Comparison of ENCODE assay signal across 8 cellular contexts in the genomic region with DNA sequence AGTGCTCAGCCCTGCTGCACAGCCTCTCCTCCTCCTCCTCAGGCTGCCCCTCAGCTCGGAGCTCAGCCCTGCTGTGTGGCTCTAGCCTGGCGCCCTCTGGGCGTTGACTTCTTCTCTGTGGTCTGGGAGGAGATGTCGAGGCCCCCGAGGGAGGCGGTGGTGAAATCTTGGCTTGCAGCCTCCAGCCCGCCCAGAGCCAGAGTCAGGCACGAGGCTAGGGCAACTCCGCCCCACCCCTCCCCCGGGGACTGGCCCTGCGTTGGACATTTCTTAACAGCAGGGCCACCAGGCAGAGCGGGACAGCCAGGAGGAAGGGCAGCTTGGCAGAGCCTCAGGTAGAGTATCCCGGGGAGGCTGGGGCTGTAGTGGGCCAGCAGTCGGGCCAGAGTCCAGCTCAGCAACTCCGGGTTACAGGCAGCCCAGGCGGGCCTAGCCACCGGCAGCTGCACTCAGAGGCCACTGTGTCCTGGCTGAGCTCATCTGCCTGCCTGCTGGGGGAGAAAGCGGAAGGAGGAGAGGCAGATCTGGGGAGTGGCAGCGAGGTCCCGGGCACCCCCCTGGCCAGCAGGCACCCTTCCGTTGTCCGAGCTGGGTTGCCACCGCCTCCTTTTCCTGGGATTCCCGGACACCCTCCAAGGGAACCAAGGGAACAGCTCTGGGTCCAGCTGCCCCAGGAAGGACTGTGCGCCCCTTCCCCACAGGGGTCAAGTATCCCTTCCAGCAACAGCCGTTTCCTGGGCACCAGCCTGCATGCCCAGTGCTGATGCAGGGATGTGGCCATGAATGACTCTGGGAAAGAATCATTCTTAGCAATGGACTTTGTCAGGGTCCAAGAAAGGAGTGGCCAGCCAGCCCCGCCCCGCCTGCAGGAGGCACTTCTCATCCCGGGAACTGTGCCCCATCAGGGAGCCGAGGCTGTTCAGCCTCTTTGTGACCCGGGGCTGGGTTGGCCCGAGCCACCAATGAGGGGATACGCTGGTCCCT. TPM values are rescaled to one million over a fixed set of nuclear protein-coding genes. Genes with fewer than 3 reads are reported as not detected.
A peak's percentile ranks its signal among the peaks of the same experiment; 100 is the strongest.
DNase-seq lines count a peak whose midpoint lies in the region; ATAC-seq, FAIRE-seq and TF ChIP-seq lines count a peak whose summit lies in the region.

A gene with protein sequence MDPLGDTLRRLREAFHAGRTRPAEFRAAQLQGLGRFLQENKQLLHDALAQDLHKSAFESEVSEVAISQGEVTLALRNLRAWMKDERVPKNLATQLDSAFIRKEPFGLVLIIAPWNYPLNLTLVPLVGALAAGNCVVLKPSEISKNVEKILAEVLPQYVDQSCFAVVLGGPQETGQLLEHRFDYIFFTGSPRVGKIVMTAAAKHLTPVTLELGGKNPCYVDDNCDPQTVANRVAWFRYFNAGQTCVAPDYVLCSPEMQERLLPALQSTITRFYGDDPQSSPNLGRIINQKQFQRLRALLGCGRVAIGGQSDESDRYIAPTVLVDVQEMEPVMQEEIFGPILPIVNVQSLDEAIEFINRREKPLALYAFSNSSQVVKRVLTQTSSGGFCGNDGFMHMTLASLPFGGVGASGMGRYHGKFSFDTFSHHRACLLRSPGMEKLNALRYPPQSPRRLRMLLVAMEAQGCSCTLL (plus strand): TSS at position 270 of the 984 bp plus-strand sequence. CDS start 4,971 bp downstream, outside the sequence.

- H3K9me3 ChIP-seq in Peyer's patch (no peaks in the 10 kb centered on the region), right lobe of liver (no peaks in the 10 kb centered on the region), stomach (no peaks in the 10 kb centered on the region)

- 0% methylated on average over 2 of the region's 33 CpGs for WGBS in right lobe of liver (ENCODE audit: insufficient coverage, low coverage, low lambda C conversion rate, missing lambda C conversion rate)
- WGBS in stomach, 5 donors = 8 to 17% (median 15%) methylated on average over 12 to 33 of the region's 33 CpGs

- no peak for TF ChIP-seq POLR2A in GM12892 (IDR thresholded peaks at IDR 0.05; ENCODE audit: low read depth, low read length)
- TF ChIP-seq POLR2A in Peyer's patch (IDR thresholded peaks at IDR 0.05) = peak; percentile 63 to 80
- peak; percentile 83 for TF ChIP-seq POLR2A in right lobe of liver (IDR thresholded peaks at IDR 0.05)
- TF ChIP-seq POLR2A in stomach (IDR thresholded peaks at IDR 0.05) = no peak

- H3K27ac ChIP-seq in Peyer's patch (peak within 1 kb of the TSS; percentile 65 to 98 (median 90)), coronary artery (peak within 1 kb of the TSS; percentile 88 to 99), right lobe of liver (peak within 1 kb of the TSS; percentile 56 to 83 (median 69)), stomach (peak within 1 kb of the TSS; percentile 81 to 94 (median 88))

- DNase-seq in GM12892 (ENCODE audit: insufficient read length) (no peak), Peyer's patch (peak; percentile 62 to 94 (median 92)), coronary artery (ENCODE audit: low spot score) (peak; percentile 99), right lobe of liver (peak; percentile 91 to 98 (median 96)), stomach (peak; percentile 95), GM10266 (ENCODE audit: extremely low spot score) (no peak)

- H3K36me3 ChIP-seq in Peyer's patch = no peaks in the 10 kb centered on the region
- H3K36me3 ChIP-seq in right lobe of liver = no peaks in the 10 kb centered on the region
- H3K36me3 ChIP-seq in stomach = no peaks in the 10 kb centered on the region

- intact Hi-C loops in right lobe of liver (cut with DNase I) = no loop called here
- intact Hi-C loops in stomach (cut with DNase I; ENCODE audit: low total_unique reads) = no loop called here

- no peak for TF ChIP-seq EP300 in stomach (IDR thresholded peaks at IDR 0.05)

- H3K4me1 ChIP-seq in Peyer's patch (peaks cover 11 to 64% (median 19%) of the 10 kb centered on the region in 4 donors), right lobe of liver (peaks cover 0 to 17% (median 6%) of the 10 kb centered on the region in 4 donors), stomach (peaks cover 70 to 88% (median 80%) of the 10 kb centered on the region in 4 donors)

- no peaks in the 10 kb centered on the region for H3K27me3 ChIP-seq in Peyer's patch
- H3K27me3 ChIP-seq in right lobe of liver = no peaks in the 10 kb centered on the region
- no peaks in the 10 kb centered on the region for H3K27me3 ChIP-seq in stomach

- peak in 2 of 6 experiments; percentile 9 to 20 for TF ChIP-seq CTCF in Peyer's patch (IDR thresholded peaks at IDR 0.05)
- no peak for TF ChIP-seq CTCF in coronary artery (IDR thresholded peaks at IDR 0.05)
- TF ChIP-seq CTCF in right lobe of liver (IDR thresholded peaks at IDR 0.05) = no peak
- no peak for TF ChIP-seq CTCF in stomach (IDR thresholded peaks at IDR 0.05)
- TF ChIP-seq CTCF in GM10266 (IDR thresholded peaks at IDR 0.05; ENCODE audit: control insufficient read depth, insufficient read depth, low read depth, missing control alignments) = no peak

- peak within 1 kb of the TSS in 3 of 4 donors; percentile 23 to 48 (median 48) for H3K4me3 ChIP-seq in Peyer's patch
- H3K4me3 ChIP-seq in coronary artery = peak within 1 kb of the TSS; percentile 70
- peak within 1 kb of the TSS; percentile 12 to 33 (median 28) for H3K4me3 ChIP-seq in right lobe of liver
- peak within 1 kb of the TSS; percentile 28 to 44 (median 38) for H3K4me3 ChIP-seq in stomach

- ATAC-seq in right lobe of liver (peak; percentile 89 to 93 (median 92)), GM18517 (IDR thresholded peaks at IDR 0.05; ENCODE audit: unreplicated experiment) (no peak), GM21515 (IDR thresholded peaks at IDR 0.05; ENCODE audit: unreplicated experiment) (no peak)

- FAIRE-seq in GM12892 (lab: Jason Lieb, UNC) = peak; percentile 74

RNA-seq across cellular contexts. Expression of the gene that starts here (rescaled TPM):
- polyA plus RNA-seq in GM12892 (2012; ENCODE audit: missing spikeins) = 0.13 TPM
- total RNA-seq in Peyer's patch (10 to 100 TPM; 14.9 to 53.5 (median 37.0) TPM), right lobe of liver (1 to 10 TPM; 2.3 to 7.4 (median 4.4) TPM), stomach (10 to 100 TPM in 3 of 5 donors, 1 to 10 TPM in 2; 2.9 to 55.0 (median 21.2) TPM)
- polyA plus RNA-seq in stomach = 10 to 100 TPM in 2 of 3 donors, 1 to 10 TPM in 1; 6.7 to 13.3 (median 12.7) TPM

Comparison
In these comparisons a context has a peak if more than half of its experiments do, and no peak if none do; other contexts are left out.
1. DNase-seq: peak in Peyer's patch (3 of 3), coronary artery (single experiment), right lobe of liver (3 of 3) and stomach (single experiment); none in GM12892 (single experiment) and GM10266 (single experiment).
2. POLR2A ChIP-seq: peak in Peyer's patch (2 of 2) and right lobe of liver (single experiment); none in GM12892 (single experiment) and stomach (0 of 4).
3. ATAC-seq: peak in right lobe of liver (4 of 4); none in GM18517 (single experiment) and GM21515 (single experiment).
4. Peak in every context shown above with its lines, with median percentiles within 50 percentile points of each other: H3K27ac ChIP-seq and H3K4me3 ChIP-seq.